Comparison of ENCODE assay signal across 12 cellular contexts in genomic region chr2:231640229-231640628, GRCh38. TPM values are rescaled to one million over a fixed set of nuclear protein-coding genes. Genes with fewer than 3 reads are reported as not detected.
A peak's percentile ranks its signal among the peaks of the same experiment; 100 is the strongest.
DNase-seq lines count a peak whose midpoint lies in the region; ATAC-seq and TF ChIP-seq lines count a peak whose summit lies in the region.
"Had no signal": no experiment of that assay in that cellular context is flagged by ENCODE, and none has a peak within 500 bp of the region (broad histone marks: within the 10 kb centered on the region; RNA-seq: fewer than 3 reads in every experiment).

No MANE protein-coding gene starts in this region.

- peak overlapping the region in 1 of 10 experiments; percentile 0; a peak in 1 of 20 replicates for H3K4me3 ChIP-seq in BLaER1 treated with 17β-estradiol and CSF1 and Interleukin-3, amounts not matched to agents 10 nM and 100 nM
- H3K4me3 ChIP-seq in adrenal gland (no peak overlapping the region), fibroblast of villous mesenchyme (ENCODE audit: low read depth, low read length) (no peak overlapping the region), sigmoid colon (no peak overlapping the region), A673 (ENCODE audit: low read depth, low read length, poor library complexity, severe bottlenecking) (no peak overlapping the region)

- no peaks in the 10 kb centered on the region for H4K20me1 ChIP-seq in BLaER1 treated with 17β-estradiol and CSF1 and Interleukin-3, amounts not matched to agents 10 nM and 100 nM

- peak overlapping the region in 10 of 11 experiments; percentile 29 to 93 (median 87); a peak in 20 of 22 replicates for H3K27ac ChIP-seq in BLaER1 treated with 17β-estradiol and CSF1 and Interleukin-3, amounts not matched to agents 10 nM and 100 nM
- peak overlapping the region; percentile 50 to 95 (median 68) for H3K27ac ChIP-seq in adrenal gland
- peak overlapping the region; percentile 70 to 96 (median 78) for H3K27ac ChIP-seq in sigmoid colon
- H3K27ac ChIP-seq in A673 (ENCODE audit: low read depth, low read length, poor library complexity, severe bottlenecking): no peak overlapping the region

- POLR2A ChIA-PET in A673 (lab: Charles Lee; ENCODE audit: low non-redundant PET): no interaction called here

- CTCF ChIA-PET in A673 (lab: Charles Lee): no interaction called here

- no peaks in the 10 kb centered on the region for H3K36me3 ChIP-seq in BLaER1 treated with 17β-estradiol and CSF1 and Interleukin-3, amounts not matched to agents 10 nM and 100 nM
- no peaks in the 10 kb centered on the region for H3K36me3 ChIP-seq in adrenal gland (replicated peaks in 1 of 2)
- H3K36me3 ChIP-seq in sigmoid colon: no peaks in the 10 kb centered on the region
- H3K36me3 ChIP-seq in A673 (ENCODE audit: insufficient read depth, low read length, poor library complexity, severe bottlenecking): no peaks in the 10 kb centered on the region

- H3K4me2 ChIP-seq in BLaER1 treated with 17β-estradiol and CSF1 and Interleukin-3, amounts not matched to agents 10 nM and 100 nM: peak overlapping the region; percentile 62 to 91 (median 82)

- no peak for TF ChIP-seq EP300 in sigmoid colon (IDR thresholded peaks at IDR 0.05)

- peaks cover 49 to 65% (median 60%) of the 10 kb centered on the region in 10 experiments for H3K4me1 ChIP-seq in BLaER1 treated with 17β-estradiol and CSF1 and Interleukin-3, amounts not matched to agents 10 nM and 100 nM
- H3K4me1 ChIP-seq in adrenal gland (replicated peaks in 1 of 2): peaks cover 6 to 42% of the 10 kb centered on the region in 2 donors
- H3K4me1 ChIP-seq in sigmoid colon: peaks cover 0 to 34% (median 31%) of the 10 kb centered on the region in 4 donors
- H3K4me1 ChIP-seq in A673 (ENCODE audit: insufficient read depth, low read length, poor library complexity, severe bottlenecking): no peaks in the 10 kb centered on the region

- peak overlapping the region in 9 of 11 experiments; percentile 13 to 69 (median 45); a peak in 16 of 22 replicates for H3K9ac ChIP-seq in BLaER1 treated with 17β-estradiol and CSF1 and Interleukin-3, amounts not matched to agents 10 nM and 100 nM

- DNase-seq in adrenal gland (no peak), fibroblast of villous mesenchyme (ENCODE audit: low read depth) (peak; percentile 31), sigmoid colon (no peak), GM20000 (ENCODE audit: low spot score) (no peak), OCI-M1 (lab: John Stamatoyannopoulos, UW) (no peak), A673 (ENCODE audit: low spot score) (no peak)
- DNase-seq: activated B cell treated with CpG ODN at 0.5 μM for 24 hours; CD8-positive, alpha-beta T cell; GOT3 had no signal

- WGBS in adrenal gland, 4 donors: 34 to 45% (median 36%) methylated on average over 7 of the region's 7 CpGs
- 57 to 67% methylated on average over 7 of the region's 7 CpGs for WGBS in sigmoid colon, 2 donors

- ATAC-seq in HG03097 (IDR thresholded peaks at IDR 0.05; ENCODE audit: low FRiP score, unreplicated experiment): no peak
- ATAC-seq: CD8-positive, alpha-beta T cell had no signal

- intact Hi-C loops in adrenal gland (cut with DNase I): no loop called here
- intact Hi-C loops in sigmoid colon (cut with DNase I): no loop called here
- intact Hi-C loops in A673 (cut with micrococcal nuclease; ENCODE audit: unreplicated experiment): no loop called here

- TF ChIP-seq POLR2A in adrenal gland (IDR thresholded peaks at IDR 0.05) (no peak), sigmoid colon (IDR thresholded peaks at IDR 0.05) (no peak)

- H3K27me3 ChIP-seq in BLaER1 treated with 17β-estradiol and CSF1 and Interleukin-3, amounts not matched to agents 10 nM and 100 nM: no peaks in the 10 kb centered on the region
- H3K27me3 ChIP-seq in adrenal gland: no peaks in the 10 kb centered on the region
- H3K27me3 ChIP-seq in sigmoid colon: no peaks in the 10 kb centered on the region
- no peaks in the 10 kb centered on the region for H3K27me3 ChIP-seq in A673 (replicated peaks; ENCODE audit: insufficient read depth, low read depth, low read length, poor library complexity)

- no TSS peak for BruUV-seq in A673 (replicated peaks; lab: Mats Ljungman, UMichigan)

- H3K9me3 ChIP-seq in BLaER1 treated with 17β-estradiol and CSF1 and Interleukin-3, amounts not matched to agents 10 nM and 100 nM (replicated peaks in 1 of 11): no peaks in the 10 kb centered on the region
- H3K9me3 ChIP-seq in adrenal gland (replicated peaks in 1 of 3): no peaks in the 10 kb centered on the region
- no peaks in the 10 kb centered on the region for H3K9me3 ChIP-seq in sigmoid colon
- H3K9me3 ChIP-seq in A673 (ENCODE audit: low read depth, low read length, poor library complexity, severe bottlenecking): no peaks in the 10 kb centered on the region

- TF ChIP-seq CTCF in adrenal gland (IDR thresholded peaks at IDR 0.05) (no peak), fibroblast of villous mesenchyme (IDR thresholded peaks at IDR 0.05; ENCODE audit: insufficient read depth, low read depth, low read length) (no peak), sigmoid colon (IDR thresholded peaks at IDR 0.05) (no peak), GM20000 (IDR thresholded peaks at IDR 0.05; ENCODE audit: extremely low read depth, missing control alignments) (no peak), A673 (conservative IDR thresholded peaks at IDR 0.05; ENCODE audit: low read depth, low read length) (no peak)

RNA-seq across cellular contexts. Expression of gene TEX44, which starts 47.6 kb away (rescaled TPM):
- total RNA-seq in adrenal gland (not detected), fibroblast of villous mesenchyme (not detected in 2 replicates), sigmoid colon (not detected), A673 (2021) (not detected in 2 replicates)
- polyA plus RNA-seq in adrenal gland (not detected), sigmoid colon (not detected)
- total RNA-seq: activated B cell treated with CpG ODN at 0.5 μM for 24 hours; CD8-positive, alpha-beta T cell; pulmonary artery endothelial cell had no signal
